ENCODE assay signal across 1 cellular context in the genomic region with DNA sequence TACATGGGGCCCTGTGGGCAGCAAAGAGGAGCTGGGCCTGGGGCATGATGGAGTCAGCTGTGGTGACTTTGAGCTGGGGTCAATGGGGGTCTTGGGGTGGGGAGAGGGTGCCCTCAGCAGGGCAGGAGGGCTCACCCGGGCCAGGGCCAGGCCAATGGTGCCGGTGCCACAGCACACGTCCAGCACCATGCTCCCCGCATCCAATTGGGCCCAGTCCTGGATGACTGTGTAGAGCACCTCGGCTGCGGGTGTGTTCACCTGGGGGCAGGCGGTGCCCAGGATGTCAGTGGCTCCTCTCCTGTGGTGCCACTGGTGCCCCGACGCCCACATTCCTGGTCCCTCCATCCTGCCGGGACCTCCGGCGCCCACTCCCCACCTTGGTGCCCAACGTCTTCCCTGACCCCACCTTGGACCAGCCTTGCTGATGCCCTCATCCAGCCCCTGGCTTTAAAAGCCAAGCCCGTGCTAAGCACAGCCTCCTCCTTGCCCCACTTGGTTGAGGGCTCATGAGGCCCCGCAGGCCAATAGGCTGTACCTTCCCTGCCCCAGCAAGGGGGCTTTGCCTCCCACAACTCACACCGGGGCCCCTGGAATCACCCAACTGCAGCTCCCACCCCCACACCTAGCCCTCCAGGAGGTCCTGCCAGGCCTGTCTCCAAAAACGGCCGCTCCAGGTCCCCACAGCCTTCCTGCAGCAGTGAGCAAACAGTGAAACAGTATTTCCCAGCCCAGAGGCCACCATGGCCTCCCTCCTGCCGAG.
TF ChIP-seq lines count a peak whose summit lies in the region.

No MANE protein-coding gene starts in this region.

TF ChIP-seq in H1, 55 proteins besides CTCF, POLR2A, EP300 and RAD21:
- TF ChIP-seq POLR2AphosphoS5 (IDR thresholded peaks at IDR 0.05; ENCODE audit: low read depth, low read length): peak; percentile 69; the same call in 1 of the 2 replicates
- TF ChIP-seq SIRT6 (IDR thresholded peaks at IDR 0.05; ENCODE audit: low read length): no peak
TF ChIP-seq in H1: peak in this region for 1.
